ENCODE assay signal across 25 cellular contexts in the genomic region with DNA sequence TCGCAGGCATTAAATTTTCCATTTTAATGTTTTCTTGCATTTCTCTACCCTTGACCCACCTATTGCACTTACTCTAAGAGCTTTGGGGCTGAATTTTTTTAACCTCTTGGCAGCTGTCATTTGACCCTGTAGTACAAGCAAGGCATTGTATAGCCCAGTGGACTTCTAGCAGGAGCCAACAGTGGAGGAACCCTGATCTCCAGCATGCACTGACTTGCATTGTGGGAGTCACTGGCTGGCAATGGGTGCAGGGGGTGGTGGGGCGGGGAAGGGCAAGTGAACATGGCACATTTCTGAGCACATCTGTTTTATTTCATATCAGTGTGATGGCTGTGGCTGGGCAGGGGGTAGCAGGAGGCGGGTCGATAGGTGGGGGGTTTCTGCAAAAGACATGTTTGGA.
A peak's percentile ranks its signal among the peaks of the same experiment; 100 is the strongest.
DNase-seq lines count a peak whose midpoint lies in the region; ATAC-seq, FAIRE-seq and TF ChIP-seq lines count a peak whose summit lies in the region.
"Had no signal": no experiment of that assay in that cellular context is flagged by ENCODE, and none has a peak within 500 bp of the region (broad histone marks: within the 10 kb centered on the region; RNA-seq: fewer than 3 reads in every experiment).

No MANE protein-coding gene starts in this region.

- ATAC-seq in GM21723 (IDR thresholded peaks at IDR 0.05; ENCODE audit: unreplicated experiment) = no peak
- ATAC-seq: A549, GM12878, GM23338, HCT116 had no signal

- H3K27me3 ChIP-seq in mammary epithelial cell (ENCODE audit: insufficient read depth, low read length) (no peaks in the 10 kb centered on the region), keratinocyte (ENCODE audit: control insufficient read depth, extremely low read depth, insufficient read depth, low read length) (no peaks in the 10 kb centered on the region)
- H3K27me3 ChIP-seq: BE2C; BLaER1 treated with 17β-estradiol and CSF1 and Interleukin-3, amounts not matched to agents 10 nM and 100 nM had no signal

- H3K4me2 ChIP-seq in mammary epithelial cell (ENCODE audit: insufficient read depth, low read depth, low read length) (peak overlapping the region; percentile 2), keratinocyte (ENCODE audit: control insufficient read depth, extremely low read depth, insufficient read depth, low read depth, low read length) (peak overlapping the region; percentile 51)
- H3K4me2 ChIP-seq: A549; BLaER1 treated with 17β-estradiol and CSF1 and Interleukin-3, amounts not matched to agents 10 nM and 100 nM; GM23338 had no signal

- intact Hi-C loops in mammary epithelial cell (cut with micrococcal nuclease) = no loop called here

- CTCF ChIA-PET in RWPE1 (lab: Yijun Ruan, JAX) = interaction anchor here (0.6 kb wide), 1 partner anchor 367 kb away, joined by 3 read pairs; no protein-coding TSS in a partner anchor
- CTCF ChIA-PET in mammary epithelial cell (lab: Charles Lee; ENCODE audit: low non-redundant PET) = no interaction called here

- FAIRE-seq in keratinocyte (lab: Jason Lieb, UNC) = peak; percentile 46
- FAIRE-seq: A549, D721Med, GM12878, GM19239 had no signal

- POLR2A ChIA-PET in RWPE1 (lab: Yijun Ruan, JAX; ENCODE audit: low non-redundant PET) = no interaction called here

- H3K9ac ChIP-seq in mammary epithelial cell (ENCODE audit: insufficient read depth, low read length) (no peak overlapping the region), keratinocyte (ENCODE audit: control insufficient read depth, extremely low read depth, insufficient read depth, low read length) (no peak overlapping the region)
- H3K9ac ChIP-seq: BLaER1 treated with 17β-estradiol and CSF1 and Interleukin-3, amounts not matched to agents 10 nM and 100 nM had no signal

- H3K9me3 ChIP-seq in mammary epithelial cell (replicated peaks; ENCODE audit: insufficient read depth, low read length) (no peaks in the 10 kb centered on the region), keratinocyte (ENCODE audit: control insufficient read depth, low read depth, low read length) (no peaks in the 10 kb centered on the region)
- H3K9me3 ChIP-seq: A549; BE2C; BLaER1 treated with 17β-estradiol and CSF1 and Interleukin-3, amounts not matched to agents 10 nM and 100 nM had no signal

- H2AFZ ChIP-seq in mammary epithelial cell (ENCODE audit: low read depth, low read length) = peak overlapping the region; percentile 23
- no peak overlapping the region for H2AFZ ChIP-seq in keratinocyte (ENCODE audit: control insufficient read depth, low read length)
- H2AFZ ChIP-seq: GM23338 had no signal

- WGBS in mammary epithelial cell (ENCODE audit: low coverage, missing lambda C conversion rate) = 70% methylated on average over 2 of the region's 4 CpGs

- in situ Hi-C loops in mammary epithelial cell (cut with MboI; ENCODE audit: low sequenced_read_pairs in 2 of 2) = no loop called here

- TF ChIP-seq CTCF in RWPE1 (conservative IDR thresholded peaks at IDR 0.05; ENCODE audit: low read depth) (no peak), mammary epithelial cell (conservative IDR thresholded peaks at IDR 0.05 in 1 of 2, IDR thresholded peaks at IDR 0.05 in 1 of 2; ENCODE audit: extremely low read depth in 1 of 2, insufficient read depth in 1 of 2, low read depth in 1 of 2, low read length in 2 of 2) (no peak), keratinocyte (optimal IDR thresholded peaks at IDR 0.05 in 1 of 3, IDR thresholded peaks at IDR 0.05 in 1 of 3, conservative IDR thresholded peaks at IDR 0.05 in 1 of 3; ENCODE audit: extremely low read depth in 1 of 3, insufficient read depth in 2 of 3, low read length in 3 of 3) (no peak)

- no TSS peak for BruUV-seq in mammary epithelial cell (replicated peaks; lab: Mats Ljungman, UMichigan)

- DNase-seq in RWPE1 (ENCODE audit: low spot score) = peak; percentile 42
- DNase-seq in mammary epithelial cell = peak; percentile 61
- peak; percentile 20 for DNase-seq in epithelial cell of prostate (ENCODE audit: low read depth, low spot score)
- DNase-seq in keratinocyte (ENCODE audit: low read depth, low spot score) = peak; percentile 19
- no peak for DNase-seq in stimulated activated naive CD4-positive, alpha-beta T cell treated with Interleukin-2 at 50 U/mL for 16 hours (lab: John Stamatoyannopoulos, UW)
- no peak for DNase-seq in cerebellar nuclear complex (lab: John Stamatoyannopoulos, UW)
- DNase-seq: 8988T; ACHN; AML-193; BE2C; CD4-positive, alpha-beta T cell; CD8-positive, alpha-beta memory T cell; DMS 273 treated with DMSO at 0.1 percent for 48 hours; DMS79; EL; GDM1; H9 had no signal

- H3K36me3 ChIP-seq in mammary epithelial cell (ENCODE audit: insufficient read depth, low read length) (no peaks in the 10 kb centered on the region), keratinocyte (ENCODE audit: control insufficient read depth in 2 of 2, extremely low read depth in 1 of 2, insufficient read depth in 2 of 2, low read length in 2 of 2) (no peaks in the 10 kb centered on the region)
- H3K36me3 ChIP-seq: BE2C; BLaER1 treated with 17β-estradiol and CSF1 and Interleukin-3, amounts not matched to agents 10 nM and 100 nM had no signal

- no peaks in the 10 kb centered on the region for H4K20me1 ChIP-seq in mammary epithelial cell (ENCODE audit: insufficient read depth, low read length)
- no peaks in the 10 kb centered on the region for H4K20me1 ChIP-seq in keratinocyte (ENCODE audit: control insufficient read depth, extremely low read depth, insufficient read depth, low read length)
- H4K20me1 ChIP-seq: BLaER1 treated with 17β-estradiol and CSF1 and Interleukin-3, amounts not matched to agents 10 nM and 100 nM had no signal

- H3K4me1 ChIP-seq in mammary epithelial cell (ENCODE audit: insufficient read depth, low read length) = peaks cover 40% of the 10 kb centered on the region
- H3K4me1 ChIP-seq in keratinocyte (ENCODE audit: control insufficient read depth, extremely low read depth, insufficient read depth, low read length) = peaks cover 29% of the 10 kb centered on the region
- H3K4me1 ChIP-seq: BE2C had no signal

- H3K27ac ChIP-seq in RWPE1 = no peak overlapping the region
- no peak overlapping the region for H3K27ac ChIP-seq in mammary epithelial cell (ENCODE audit: insufficient read depth, low read depth, low read length)
- H3K27ac ChIP-seq in epithelial cell of prostate = no peak overlapping the region
- H3K27ac ChIP-seq in keratinocyte (ENCODE audit: control insufficient read depth, insufficient read depth, low read length) = no peak overlapping the region
- H3K27ac ChIP-seq: A549; BLaER1 treated with 17β-estradiol and CSF1 and Interleukin-3, amounts not matched to agents 10 nM and 100 nM had no signal

- no peaks in the 10 kb centered on the region for H3K9me1 ChIP-seq in keratinocyte (ENCODE audit: control insufficient read depth, extremely low read depth, insufficient read depth, low read length)

- dilution Hi-C loops in mammary epithelial cell (cut with HindIII; ENCODE audit: low sequenced_read_pairs) = no loop called here
- dilution Hi-C loops in keratinocyte (cut with MboI; ENCODE audit: extremely low pct_ligation_motif_present, low sequenced_read_pairs) = no loop called here

- H3K79me2 ChIP-seq in mammary epithelial cell (ENCODE audit: insufficient read depth, low read length) (no peaks in the 10 kb centered on the region), keratinocyte (ENCODE audit: control insufficient read depth, insufficient read depth, low read length) (no peaks in the 10 kb centered on the region)

- no peak overlapping the region for H3K4me3 ChIP-seq in mammary epithelial cell (replicated peaks in 1 of 3; ENCODE audit: insufficient read depth in 1 of 3, low read depth in 2 of 3, low read length in 3 of 3)
- H3K4me3 ChIP-seq in keratinocyte (ENCODE audit: control insufficient read depth in 2 of 3, extremely low read depth in 1 of 3, insufficient read depth in 2 of 3, low read depth in 1 of 3, low read length in 3 of 3) = no peak overlapping the region
- H3K4me3 ChIP-seq: A549; BLaER1 treated with 17β-estradiol and CSF1 and Interleukin-3, amounts not matched to agents 10 nM and 100 nM; GM12878; GM23338 had no signal

Comparison
In these comparisons a context has a peak if more than half of its experiments do, and no peak if none do; other contexts are left out.
1. DNase-seq: peak in RWPE1 (single experiment), mammary epithelial cell (single experiment), epithelial cell of prostate (single experiment) and keratinocyte (single experiment); none in stimulated activated naive CD4-positive, alpha-beta T cell treated with Interleukin-2 at 50 U/mL for 16 hours (single experiment) and cerebellar nuclear complex (0 of 2).